ENCODE assay signal across 15 cellular contexts in the genomic region with DNA sequence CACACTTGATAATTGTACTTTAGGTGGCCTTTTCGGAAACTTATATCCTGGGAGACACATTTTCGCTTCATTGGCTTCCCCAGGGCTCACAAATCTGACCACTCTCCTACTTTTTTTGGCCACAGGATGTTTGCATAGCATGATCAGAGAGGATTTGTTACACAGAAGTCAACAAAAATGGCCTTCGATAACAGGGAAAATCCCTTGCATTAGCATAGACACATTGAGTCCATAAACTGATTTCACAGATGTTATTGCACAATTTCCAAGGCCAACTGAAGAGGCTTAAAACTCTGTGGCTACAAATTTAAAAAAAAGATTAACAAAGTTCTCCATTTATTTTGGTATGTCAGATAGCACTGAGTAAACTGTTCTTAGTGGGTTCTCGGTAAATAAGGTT.
DNase-seq lines count a peak whose midpoint lies in the region; ATAC-seq, FAIRE-seq and TF ChIP-seq lines count a peak whose summit lies in the region.
"Had no signal": no experiment of that assay in that cellular context is flagged by ENCODE, and none has a peak within 500 bp of the region (broad histone marks: within the 10 kb centered on the region; RNA-seq: fewer than 3 reads in every experiment).

No MANE protein-coding gene starts in this region.

- no peak overlapping the region for H3K9ac ChIP-seq in IMR-90 (ENCODE audit: low read depth, low read length)
- H3K9ac ChIP-seq in H1 (replicated peaks in 1 of 4; ENCODE audit: extremely low read depth in 1 of 4, low read depth in 3 of 4, low read length in 3 of 4): no peak overlapping the region
- H3K9ac ChIP-seq: BLaER1 had no signal

- H3K14ac ChIP-seq in IMR-90 (replicated peaks; ENCODE audit: low read depth, low read length) (no peak overlapping the region), H1 (ENCODE audit: insufficient read length) (no peak overlapping the region)

- H3K18ac ChIP-seq in IMR-90 (ENCODE audit: low read depth, low read length) (no peak overlapping the region), H1 (ENCODE audit: extremely low read depth, low read length) (no peak overlapping the region)

- TF ChIP-seq RAD21 in IMR-90 (IDR thresholded peaks at IDR 0.05; ENCODE audit: low read length) (no peak), H1 (IDR thresholded peaks at IDR 0.05 in 1 of 2, conservative IDR thresholded peaks at IDR 0.05 in 1 of 2; ENCODE audit: low read depth in 2 of 2, low read length in 2 of 2) (no peak)

- H4K91ac ChIP-seq in IMR-90 (ENCODE audit: insufficient read depth, low read depth, low read length): no peak overlapping the region
- no peak overlapping the region for H4K91ac ChIP-seq in H1 (replicated peaks; ENCODE audit: insufficient read length, low read length)

- no peaks in the 10 kb centered on the region for H3K36me3 ChIP-seq in IMR-90 (ENCODE audit: control insufficient read depth, insufficient read depth, low read length)
- peaks cover 0 to 3% (median 0%) of the 10 kb centered on the region in 4 experiments; a peak in 1 of 8 replicates for H3K36me3 ChIP-seq in H1 (ENCODE audit: control insufficient read depth in 2 of 4, insufficient read depth in 4 of 4, low read length in 3 of 4)
- H3K36me3 ChIP-seq: BLaER1 had no signal

- in situ Hi-C loops in IMR-90 (cut with MboI; ENCODE audit: low sequenced_read_pairs): no loop called here

- no peak for TF ChIP-seq CTCF in IMR-90 (conservative IDR thresholded peaks at IDR 0.05; ENCODE audit: low read depth, low read length)
- no peak for TF ChIP-seq CTCF in H1 (IDR thresholded peaks at IDR 0.05; ENCODE audit: control extremely low read depth in 1 of 3, insufficient read depth in 1 of 3, low read depth in 1 of 3, low read length in 3 of 3)

- H3K27ac ChIP-seq in IMR-90 (ENCODE audit: insufficient read depth, low read length) (no peak overlapping the region), H1 (ENCODE audit: low read depth, low read length) (no peak overlapping the region)
- H3K27ac ChIP-seq: A549, BLaER1 had no signal

- H2BK120ac ChIP-seq in IMR-90 (ENCODE audit: low read depth, low read length): no peak overlapping the region
- no peak overlapping the region for H2BK120ac ChIP-seq in H1 (replicated peaks; ENCODE audit: low read depth, low read length)

- no peak overlapping the region for H3K4me2 ChIP-seq in IMR-90 (ENCODE audit: low read depth, low read length)
- H3K4me2 ChIP-seq in H1 (ENCODE audit: insufficient read depth in 1 of 2, low read depth in 2 of 2, low read length in 2 of 2): no peak overlapping the region
- H3K4me2 ChIP-seq: A549, BLaER1 had no signal

- H3K9me3 ChIP-seq in IMR-90 (ENCODE audit: control insufficient read depth, insufficient read depth, low read length): peaks cover 2% of the 10 kb centered on the region
- no peaks in the 10 kb centered on the region for H3K9me3 ChIP-seq in H1 (ENCODE audit: insufficient read depth in 2 of 2, low read depth in 1 of 2, low read length in 1 of 2)
- H3K9me3 ChIP-seq: A549, BLaER1 had no signal

- H3K27me3 ChIP-seq in IMR-90 (ENCODE audit: control insufficient read depth, insufficient read depth, low read length) (no peaks in the 10 kb centered on the region), H1 (replicated peaks in 1 of 4; ENCODE audit: control insufficient read depth in 3 of 4, extremely low read depth in 1 of 4, insufficient read depth in 3 of 4, low read length in 3 of 4) (no peaks in the 10 kb centered on the region)
- H3K27me3 ChIP-seq: BLaER1 had no signal

- intact Hi-C loops in IMR-90 (cut with micrococcal nuclease) (no loop called here), Right ventricle myocardium superior (cut with DNase I) (no loop called here)

- H2BK20ac ChIP-seq in IMR-90 (ENCODE audit: low read depth, low read length): no peak overlapping the region
- H2BK20ac ChIP-seq in H1 (ENCODE audit: low read length): no peak overlapping the region

- H2AK9ac ChIP-seq in IMR-90 (replicated peaks; ENCODE audit: low read depth, low read length, poor library complexity): no peak overlapping the region

- TF ChIP-seq POLR2A in IMR-90 (IDR thresholded peaks at IDR 0.05; ENCODE audit: low read depth, low read length) (no peak), H1 (IDR thresholded peaks at IDR 0.05; ENCODE audit: control extremely low read depth in 1 of 2, low read depth in 2 of 2, low read length in 2 of 2) (no peak)

- FAIRE-seq in H1 (lab: Jason Lieb, UNC): no peak
- FAIRE-seq: A549 had no signal

- H2BK12ac ChIP-seq in H1 (ENCODE audit: low read depth, low read length): no peak overlapping the region

- H3K4me3 ChIP-seq in IMR-90 (ENCODE audit: insufficient read depth, low read depth, low read length) (no peak overlapping the region), H1 (ENCODE audit: extremely low read depth in 1 of 4, insufficient read depth in 2 of 4, low read depth in 3 of 4, low read length in 4 of 4) (no peak overlapping the region)
- H3K4me3 ChIP-seq: A549, BLaER1, GM23338 had no signal

- dilution Hi-C loops in IMR-90 (cut with HindIII; ENCODE audit: low sequenced_read_pairs, unreplicated experiment): no loop called here

- no peak overlapping the region for H3K23ac ChIP-seq in IMR-90 (ENCODE audit: low read depth, low read length)
- H3K23ac ChIP-seq in H1 (ENCODE audit: insufficient read length): no peak overlapping the region

- ATAC-seq in IMR-90 (ENCODE audit: low read depth) (no peak), HG02588 (IDR thresholded peaks at IDR 0.05; ENCODE audit: unreplicated experiment) (no peak), Right ventricle myocardium superior (ENCODE audit: poor library complexity) (no peak)
- ATAC-seq: A549 had no signal

- no peaks in the 10 kb centered on the region for H3K79me2 ChIP-seq in H1 (ENCODE audit: control insufficient read depth in 1 of 2, insufficient read depth in 2 of 2, low read length in 2 of 2)

- no peaks in the 10 kb centered on the region for H3K23me2 ChIP-seq in H1 (ENCODE audit: low read depth, low read length)

- WGBS in IMR-90 (ENCODE audit: extremely low coverage in 2 of 2, insufficient read length in 1 of 2), 2 experiments: no CpG with 5 or more reads among the region's 4 CpGs
- WGBS in H1 (ENCODE audit: extremely low coverage in 1 of 2, insufficient coverage in 1 of 2, insufficient read length in 1 of 2, insufficient replicate concordance in 2 of 2, low coverage in 1 of 2, low lambda C conversion rate in 2 of 2, missing lambda C conversion rate in 1 of 2), 2 experiments: 95% methylated on average over 4 of the region's 4 CpGs; no CpG with 5 or more reads in 1 of the 2 experiments

- no peak overlapping the region for H4K8ac ChIP-seq in IMR-90 (ENCODE audit: low read depth in 2 of 2, low read length in 2 of 2)
- H4K8ac ChIP-seq in H1 (ENCODE audit: extremely low read depth, insufficient read depth, low read length): no peak overlapping the region

- POLR2A ChIA-PET in IMR-90 (lab: Charles Lee; ENCODE audit: unreplicated experiment): no interaction called here
- POLR2A ChIA-PET in H1 (lab: Charles Lee; ENCODE audit: partially characterized antibody): interaction anchor here (1.0 kb wide), 1 partner anchor 89 kb away, joined by 3 read pairs; no protein-coding TSS in a partner anchor

- no peak overlapping the region for H3K56ac ChIP-seq in IMR-90 (ENCODE audit: extremely low read depth, insufficient read depth, low read length)
- no peak overlapping the region for H3K56ac ChIP-seq in H1 (replicated peaks; ENCODE audit: insufficient read length, low read depth, low read length)

- no peak for DNase-seq in IMR-90
- no peak for DNase-seq in H1 (ENCODE audit: low read depth in 1 of 2, low spot score in 2 of 2)
- DNase-seq in iris pigment epithelial cell (ENCODE audit: low read depth): peak; percentile 5
- DNase-seq in Right ventricle myocardium superior: no peak
- DNase-seq in epidermal melanocyte (ENCODE audit: insufficient read length, low spot score): no peak
- DNase-seq: Calu3; CD4-positive, alpha-beta memory T cell; DMS79 treated with DMSO at 0.1 percent for 48 hours; GF-D8; H7; KBM-7 had no signal

- BruUV-seq in IMR-90 (replicated peaks; lab: Mats Ljungman, UMichigan): no TSS peak

- H3K4ac ChIP-seq in IMR-90 (ENCODE audit: low read depth, low read length): no peak overlapping the region
- no peak overlapping the region for H3K4ac ChIP-seq in H1 (replicated peaks; ENCODE audit: insufficient read length, low read depth, low read length)

- CTCF ChIA-PET in IMR-90 (lab: Yijun Ruan, JAX) (interaction anchor here (0.7 kb wide), 1 partner anchor 13 kb away, joined by 5 read pairs; no protein-coding TSS in a partner anchor), H1 (lab: Charles Lee; ENCODE audit: partially characterized antibody) (no interaction called here)

- no peak overlapping the region for H2AK5ac ChIP-seq in IMR-90 (ENCODE audit: low read depth, low read length)
- H2AK5ac ChIP-seq in H1 (ENCODE audit: low read depth, low read length): no peak overlapping the region

- H3K4me1 ChIP-seq in IMR-90 (ENCODE audit: control insufficient read depth, insufficient read depth, low read length) (no peaks in the 10 kb centered on the region), H1 (replicated peaks in 1 of 4; ENCODE audit: control insufficient read depth in 3 of 4, insufficient read depth in 4 of 4, low read length in 3 of 4) (peaks cover 0 to 9% (median 2%) of the 10 kb centered on the region in 4 experiments; a peak in 3 of 7 replicates)
- H3K4me1 ChIP-seq: A549, BLaER1 had no signal

- H2BK15ac ChIP-seq in IMR-90 (ENCODE audit: low read depth, low read length) (no peak overlapping the region), H1 (ENCODE audit: low read length) (no peak overlapping the region)

- no peaks in the 10 kb centered on the region for H4K20me1 ChIP-seq in IMR-90 (ENCODE audit: insufficient read depth, low read length)
- H4K20me1 ChIP-seq in H1 (replicated peaks in 1 of 2; ENCODE audit: control insufficient read depth in 1 of 2, insufficient read depth in 2 of 2, low read length in 2 of 2): no peaks in the 10 kb centered on the region
- H4K20me1 ChIP-seq: BLaER1 had no signal

- H4K5ac ChIP-seq in IMR-90 (ENCODE audit: low read depth, low read length) (no peak overlapping the region), H1 (ENCODE audit: insufficient read length, low read depth, low read length) (no peak overlapping the region)

- H3K9me1 ChIP-seq in IMR-90 (ENCODE audit: insufficient read depth, low read length): no peaks in the 10 kb centered on the region

- no peak overlapping the region for H2BK5ac ChIP-seq in IMR-90 (ENCODE audit: low read depth, low read length, poor library complexity, severe bottlenecking)
- H2BK5ac ChIP-seq in H1 (ENCODE audit: low read depth, low read length): no peak overlapping the region

- no peaks in the 10 kb centered on the region for H3K79me1 ChIP-seq in IMR-90 (ENCODE audit: low read depth in 1 of 2, low read length in 2 of 2)
- no peaks in the 10 kb centered on the region for H3K79me1 ChIP-seq in H1 (ENCODE audit: low read depth, low read length)

- TF ChIP-seq EP300 in H1 (IDR thresholded peaks at IDR 0.05; ENCODE audit: borderline replicate concordance in 1 of 2, low read depth in 2 of 2, low read length in 2 of 2): no peak

- H2AFZ ChIP-seq in IMR-90 (replicated peaks; ENCODE audit: low read length, poor library complexity) (no peak overlapping the region), H1 (ENCODE audit: low read length) (no peak overlapping the region)
- H2AFZ ChIP-seq: GM23338 had no signal

TF ChIP-seq in IMR-90, 13 proteins besides CTCF, POLR2A, EP300 and RAD21 (continues in another document):
- TF ChIP-seq RFX5 (IDR thresholded peaks at IDR 0.05; ENCODE audit: low read depth, low read length): no peak

TF ChIP-seq in H1, 55 proteins besides CTCF, POLR2A, EP300 and RAD21 (continues in another document):
- no peak for TF ChIP-seq KDM4A (IDR thresholded peaks at IDR 0.05; ENCODE audit: low read depth, low read length, severe bottlenecking)
